In the genomic region with DNA sequence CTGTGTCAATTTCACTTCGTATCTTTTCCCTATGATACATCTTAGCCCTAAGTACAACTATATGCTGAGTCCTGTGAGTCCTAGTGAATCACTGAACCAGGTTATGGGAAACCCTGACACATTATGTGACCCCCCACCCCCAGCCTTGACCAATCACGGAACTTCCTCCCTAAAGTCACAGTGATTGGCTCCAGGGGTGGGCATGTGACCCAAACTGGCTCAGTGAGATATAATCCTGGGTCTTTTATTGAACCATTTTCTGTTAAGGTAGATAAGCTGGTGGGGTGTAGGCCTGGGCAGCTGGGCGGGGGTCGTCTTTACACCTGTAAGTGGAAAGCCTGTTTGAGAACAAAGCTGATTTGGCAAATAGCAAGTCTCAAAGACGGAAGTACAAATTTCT, we compare ENCODE assay signal across 22 cellular contexts.
"Had no signal": no experiment of that assay in that cellular context is flagged by ENCODE, and none has a peak within 500 bp of the region (broad histone marks: within the 10 kb centered on the region; RNA-seq: fewer than 3 reads in every experiment).

No MANE protein-coding gene starts in this region.

- H3K9me3 ChIP-seq: lower lobe of right lung, ovary, psoas muscle, sigmoid colon, stomach, thyroid gland, vagina had no signal

- H3K4me1 ChIP-seq: lower lobe of right lung, psoas muscle, sigmoid colon, stomach, thyroid gland, vagina had no signal

- H3K27ac ChIP-seq: lower lobe of right lung, ovary, psoas muscle, sigmoid colon, stomach, thyroid gland, vagina had no signal

- H3K27me3 Mint-ChIP-seq: effector memory CD8-positive, alpha-beta T cell; stimulated activated naive B cell treated with anti-CD40 and anti-IgM and Interleukin-4, amounts not matched to agents 10 μg/mL and 1 μg/mL and 100 μg/mL, for 72 hours had no signal

- H3K9me3 Mint-ChIP-seq: effector memory CD8-positive, alpha-beta T cell; immature natural killer cell; natural killer cell; stimulated activated naive B cell treated with anti-CD40 and anti-IgM and Interleukin-4, amounts not matched to agents 10 μg/mL and 1 μg/mL and 100 μg/mL, for 72 hours had no signal

- DNase-seq: cortex of kidney; effector memory CD8-positive, alpha-beta T cell; hypothalamus; immature natural killer cell; islet precursor cell; kidney glomerular epithelial cell; left ventricle myocardium superior; lower lobe of right lung; natural killer cell; occipital lobe; ovary; posterior cingulate gyrus; psoas muscle; right cardiac atrium; sigmoid colon; stimulated activated CD4-positive, alpha-beta T cell treated with anti-CD3 and anti-CD28 coated beads, Interleukin-2, amount 100 ng/mL, for 48 hours; stimulated activated naive B cell treated with anti-CD40 and anti-IgM and Interleukin-4, amounts not matched to agents 10 μg/mL and 1 μg/mL and 100 μg/mL, for 72 hours; stomach; thyroid gland; trophoblast cell had no signal

- H3K4me3 Mint-ChIP-seq: effector memory CD8-positive, alpha-beta T cell; immature natural killer cell; natural killer cell; stimulated activated naive B cell treated with anti-CD40 and anti-IgM and Interleukin-4, amounts not matched to agents 10 μg/mL and 1 μg/mL and 100 μg/mL, for 72 hours had no signal

- H3K4me1 Mint-ChIP-seq: immature natural killer cell; stimulated activated naive B cell treated with anti-CD40 and anti-IgM and Interleukin-4, amounts not matched to agents 10 μg/mL and 1 μg/mL and 100 μg/mL, for 72 hours had no signal

- H3K36me3 Mint-ChIP-seq: immature natural killer cell had no signal

- H3K36me3 ChIP-seq: lower lobe of right lung, ovary, sigmoid colon, vagina had no signal

- H3K27me3 ChIP-seq: ovary, sigmoid colon, thyroid gland, vagina had no signal

- H3K4me3 ChIP-seq: lower lobe of right lung, ovary, psoas muscle, sigmoid colon, stomach, thyroid gland, vagina had no signal

- H3K27ac Mint-ChIP-seq: immature natural killer cell; natural killer cell; stimulated activated naive B cell treated with anti-CD40 and anti-IgM and Interleukin-4, amounts not matched to agents 10 μg/mL and 1 μg/mL and 100 μg/mL, for 72 hours had no signal

- ATAC-seq: effector memory CD8-positive, alpha-beta T cell; left ventricle myocardium superior; lower lobe of right lung; natural killer cell; psoas muscle; right cardiac atrium; stimulated activated naive B cell treated with anti-CD40 and anti-IgM and Interleukin-4, amounts not matched to agents 10 μg/mL and 1 μg/mL and 100 μg/mL, for 72 hours had no signal

- FAIRE-seq: frontal cortex had no signal
